27 cellular contexts compared by ENCODE assay signal in the genomic region with DNA sequence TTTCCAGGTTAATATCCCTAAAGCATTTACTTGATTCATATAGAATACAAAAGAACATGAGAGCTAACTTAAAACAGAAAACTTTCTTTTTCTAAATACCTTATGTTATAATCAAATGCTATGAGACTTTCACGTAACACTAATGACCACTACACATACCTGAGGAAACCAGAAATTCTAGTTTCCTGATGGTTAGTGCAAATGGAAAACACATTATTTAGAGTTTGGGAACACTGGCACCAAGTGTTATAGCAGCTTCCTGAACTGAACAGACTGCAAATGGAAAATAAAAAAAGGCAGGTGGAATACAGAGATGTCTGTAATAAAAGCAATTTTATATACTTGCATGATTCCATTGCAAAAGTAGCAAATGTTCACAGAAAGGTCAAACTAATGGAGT.
"Had no signal": no experiment of that assay in that cellular context is flagged by ENCODE, and none has a peak within 500 bp of the region (broad histone marks: within the 10 kb centered on the region; RNA-seq: fewer than 3 reads in every experiment).

No MANE protein-coding gene starts in this region.

- H3K4me1 ChIP-seq: adrenal gland, breast epithelium, Peyer's patch, SJSA1 had no signal

- H3K27me3 ChIP-seq: adrenal gland, body of pancreas, breast epithelium, Peyer's patch, SJSA1 had no signal

- H3K9me3 ChIP-seq: adrenal gland, body of pancreas, breast epithelium, Peyer's patch, SJSA1, SK-N-SH had no signal

- H3K4me3 ChIP-seq: adrenal gland, body of pancreas, breast epithelium, Peyer's patch, SJSA1 had no signal

- H3K9ac ChIP-seq: SK-N-SH had no signal

- H3K27ac ChIP-seq: adrenal gland, body of pancreas, breast epithelium, Peyer's patch, SJSA1, WERI-Rb-1 had no signal

- H3K4me2 ChIP-seq: SK-N-SH had no signal

- DNase-seq: activated CD4-positive, alpha-beta memory T cell treated with anti-CD3 and anti-CD28 coated beads, Interleukin-2, amount 10 ng/mL, durations not matched to agents 7 days and 5 days; activated CD4-positive, alpha-beta T cell treated with anti-CD3 and anti-CD28 coated beads for 1 hour; activated CD4-positive, alpha-beta T cell treated with anti-CD3 and anti-CD28 coated beads for 48 hours; activated CD4-positive, CD25-positive, alpha-beta regulatory T cell; activated CD8-positive, alpha-beta memory T cell treated with anti-CD3 and anti-CD28 coated beads for 24 hours; activated CD8-positive, alpha-beta memory T cell treated with anti-CD3 and anti-CD28 coated beads, Interleukin-2, amount 10 ng/mL, durations not matched to agents 7 days and 5 days; activated CD8-positive, alpha-beta memory T cell treated with anti-CD3 and anti-CD28 coated beads, Interleukin-2, amount 50 U/mL, for 48 hours; activated gamma-delta T cell; activated naive CD4-positive, alpha-beta T cell treated with anti-CD3 and anti-CD28 coated beads for 36 hours; adrenal gland; body of pancreas; NCI-H1105; NCI-H1417 treated with DMSO at 0.1 percent for 48 hours; NCI-H187 treated with DMSO at 0.1 percent for 48 hours; NCI-H2081 treated with DMSO at 0.1 percent for 48 hours; NCI-H345; NCI-H524 treated with DMSO at 0.1 percent for 48 hours; Peyer's patch; RPMI8226; SHP77 treated with DMSO at 0.1 percent for 48 hours; SK-N-SH; T-cell; T-helper 2 cell; T-helper 9 cell; WERI-Rb-1 had no signal

- H3K36me3 ChIP-seq: breast epithelium had no signal
